ENCODE assay signal across 8 cellular contexts in the genomic region with DNA sequence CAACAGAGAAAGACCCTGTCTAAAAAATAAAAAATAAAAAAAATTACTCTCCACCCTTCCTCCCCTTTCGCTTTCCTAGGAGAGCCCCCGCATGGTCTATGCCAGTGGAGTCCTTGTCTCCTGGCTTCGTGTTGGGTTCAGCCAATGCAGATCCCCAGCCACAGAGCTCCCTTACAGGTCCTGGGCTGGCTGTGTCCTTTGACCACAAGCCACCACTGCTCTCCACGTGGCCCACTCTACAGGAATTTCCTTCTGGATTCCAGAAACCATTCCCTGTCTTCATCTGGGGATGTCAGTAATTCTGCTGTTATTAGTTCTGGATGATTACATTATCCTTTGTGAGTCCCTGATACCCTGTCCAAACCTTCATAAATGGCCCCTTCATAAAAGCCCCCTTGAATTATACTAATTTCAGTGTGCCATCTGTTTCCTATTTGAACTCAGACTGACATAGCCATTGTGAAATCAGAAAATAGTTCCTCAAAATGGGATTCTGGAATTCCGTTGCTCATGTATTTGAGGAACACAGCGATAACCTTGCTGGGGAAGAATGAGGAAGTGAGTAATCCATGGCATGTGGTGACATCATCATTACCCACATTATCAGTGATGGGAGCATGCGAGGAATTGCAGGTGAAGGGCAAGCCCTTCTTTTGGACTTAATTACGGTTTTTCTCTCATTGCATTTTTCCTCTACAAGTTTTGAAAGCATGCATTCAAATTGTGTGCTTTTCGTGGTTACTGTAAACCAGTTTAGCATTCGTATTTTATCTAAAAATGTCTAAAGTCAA. TPM values are rescaled to one million over a fixed set of nuclear protein-coding genes. Genes with fewer than 3 reads are reported as not detected.
A peak's percentile ranks its signal among the peaks of the same experiment; 100 is the strongest.
DNase-seq lines count a peak whose midpoint lies in the region; ATAC-seq, FAIRE-seq and TF ChIP-seq lines count a peak whose summit lies in the region.
"Not testable (repeated sequence)": the region's sequence is repeated elsewhere in the genome, so short reads cannot be mapped to it uniquely, and the experiment has no call there.
"Had no signal": no experiment of that assay in that cellular context is flagged by ENCODE, and none has a peak within 500 bp of the region (broad histone marks: within the 10 kb centered on the region; RNA-seq: fewer than 3 reads in every experiment).

No MANE protein-coding gene starts in this region.

- WGBS in H1 (ENCODE audit: extremely low coverage in 1 of 2, insufficient coverage in 1 of 2, insufficient read length in 1 of 2, insufficient replicate concordance in 2 of 2, low coverage in 1 of 2, low lambda C conversion rate in 2 of 2, missing lambda C conversion rate in 1 of 2), 2 experiments, result 82% methylated on average over 9 of the region's 10 CpGs; no CpG with 5 or more reads in 1 of the 2 experiments

- H3K23me2 ChIP-seq in H1 (ENCODE audit: low read depth, low read length), result not testable (repeated sequence)

- H3K4me2 ChIP-seq in PC-3 (ENCODE audit: low read length), result peak overlapping the region; percentile 14; the same call in 1 of the 2 replicates
- not testable (repeated sequence) for H3K4me2 ChIP-seq in H1 (ENCODE audit: insufficient read depth in 1 of 2, low read depth in 2 of 2, low read length in 2 of 2)

- not testable (repeated sequence) for H3K56ac ChIP-seq in H1 (replicated peaks; ENCODE audit: insufficient read length, low read depth, low read length)

- peak overlapping the region; percentile 60; the same call in 1 of the 2 replicates for H2BK12ac ChIP-seq in H1 (ENCODE audit: low read depth, low read length)

- H3K79me1 ChIP-seq in H1 (ENCODE audit: low read depth, low read length), result not testable (repeated sequence)

- not testable (repeated sequence) for H4K5ac ChIP-seq in H1 (ENCODE audit: insufficient read length, low read depth, low read length)

- not testable (repeated sequence) for H3K4me1 Mint-ChIP-seq in activated T-cell treated with anti-CD3 and anti-CD28 coated beads, Interleukin-2, amount 50 U/mL, for 72 hours (ENCODE audit: low read depth)

- H3F3A ChIP-seq in PC-3 (ENCODE audit: low read length, unreplicated experiment), result not testable (repeated sequence)

- H3K27ac ChIP-seq in PC-3 (ENCODE audit: low read length), result peak overlapping the region; percentile 62
- H3K27ac ChIP-seq in H1 (ENCODE audit: low read depth, low read length), result not testable (repeated sequence)

- H3K9me3 ChIP-seq in PC-3 (ENCODE audit: low read length); H1 (ENCODE audit: insufficient read depth in 2 of 2, low read depth in 1 of 2, low read length in 1 of 2); mucosa of descending colon: not testable (repeated sequence)

- H3K27me3 Mint-ChIP-seq in activated T-cell treated with anti-CD3 and anti-CD28 coated beads, Interleukin-2, amount 50 U/mL, for 72 hours (ENCODE audit: low read depth), result peaks cover 12% of the 10 kb centered on the region

- H3K4me3 Mint-ChIP-seq in activated T-cell treated with anti-CD3 and anti-CD28 coated beads, Interleukin-2, amount 50 U/mL, for 72 hours, result not testable (repeated sequence)

- H3K79me2 ChIP-seq in PC-3 (ENCODE audit: low read length); H1 (ENCODE audit: control insufficient read depth in 1 of 2, insufficient read depth in 2 of 2, low read length in 2 of 2): not testable (repeated sequence)

- not testable (repeated sequence) for H2AK5ac ChIP-seq in H1 (ENCODE audit: low read depth, low read length)

- intact Hi-C loops in PC-3 (cut with micrococcal nuclease), result loop anchor here (2.0 kb wide), 1 partner anchor 21 kb away; no protein-coding TSS in a partner anchor
- intact Hi-C loops in mucosa of descending colon (cut with DNase I, micrococcal nuclease), result not testable (repeated sequence)

- not testable (repeated sequence) for H3K9ac ChIP-seq in PC-3 (ENCODE audit: low read length); H1 (replicated peaks in 1 of 4; ENCODE audit: extremely low read depth in 1 of 4, low read depth in 3 of 4, low read length in 3 of 4)

- H4K8ac ChIP-seq in H1 (ENCODE audit: extremely low read depth, insufficient read depth, low read length), result not testable (repeated sequence)

- H3K4me3 ChIP-seq in PC-3 (ENCODE audit: low read length); H1 (ENCODE audit: extremely low read depth in 1 of 4, insufficient read depth in 2 of 4, low read depth in 3 of 4, low read length in 4 of 4); mucosa of descending colon: not testable (repeated sequence)

- H3K4me1 ChIP-seq in PC-3 (ENCODE audit: insufficient read depth, low read length), result peaks cover 64% of the 10 kb centered on the region
- not testable (repeated sequence) for H3K4me1 ChIP-seq in H1 (replicated peaks in 1 of 4; ENCODE audit: control insufficient read depth in 3 of 4, insufficient read depth in 4 of 4, low read length in 3 of 4); mucosa of descending colon (ENCODE audit: low read depth)

- H3K36me3 ChIP-seq in PC-3 (ENCODE audit: low read depth, low read length); H1 (ENCODE audit: control insufficient read depth in 2 of 4, insufficient read depth in 4 of 4, low read length in 3 of 4); mucosa of descending colon (ENCODE audit: low read depth): not testable (repeated sequence)

- not testable (repeated sequence) for H3K18ac ChIP-seq in H1 (ENCODE audit: extremely low read depth, low read length)

- FAIRE-seq in H1 (lab: Jason Lieb, UNC), result peak; percentile 87

- peak overlapping the region; percentile 38 for H3K27ac Mint-ChIP-seq in activated T-cell treated with anti-CD3 and anti-CD28 coated beads, Interleukin-2, amount 50 U/mL, for 72 hours

- H2BK20ac ChIP-seq in H1 (ENCODE audit: low read length), result not testable (repeated sequence)

- TF ChIP-seq EP300 in H1 (IDR thresholded peaks at IDR 0.05; ENCODE audit: borderline replicate concordance in 1 of 2, low read depth in 2 of 2, low read length in 2 of 2), result not testable (repeated sequence)

- TF ChIP-seq RAD21 in H1 (IDR thresholded peaks at IDR 0.05 in 1 of 2, conservative IDR thresholded peaks at IDR 0.05 in 1 of 2; ENCODE audit: low read depth in 2 of 2, low read length in 2 of 2), result not testable (repeated sequence)

- H3K27me3 ChIP-seq in PC-3 (ENCODE audit: low read length); H1 (replicated peaks in 1 of 4; ENCODE audit: control insufficient read depth in 3 of 4, extremely low read depth in 1 of 4, insufficient read depth in 3 of 4, low read length in 3 of 4): not testable (repeated sequence)

- TF ChIP-seq CTCF in PC-3 (conservative IDR thresholded peaks at IDR 0.05; ENCODE audit: low read depth, low read length); H1 (IDR thresholded peaks at IDR 0.05; ENCODE audit: control extremely low read depth in 1 of 3, insufficient read depth in 1 of 3, low read depth in 1 of 3, low read length in 3 of 3); mucosa of descending colon (IDR thresholded peaks at IDR 0.05): not testable (repeated sequence)

- BruUV-seq in PC-3 (replicated peaks; lab: Mats Ljungman, UMichigan), result not testable (repeated sequence)

- H4K20me1 ChIP-seq in PC-3 (ENCODE audit: low read length); H1 (replicated peaks in 1 of 2; ENCODE audit: control insufficient read depth in 1 of 2, insufficient read depth in 2 of 2, low read length in 2 of 2): not testable (repeated sequence)

- H2BK5ac ChIP-seq in H1 (ENCODE audit: low read depth, low read length), result not testable (repeated sequence)

- not testable (repeated sequence) for TF ChIP-seq POLR2A in H1 (IDR thresholded peaks at IDR 0.05; ENCODE audit: control extremely low read depth in 1 of 2, low read depth in 2 of 2, low read length in 2 of 2)

- CTCF ChIA-PET in PC-3 (lab: Charles Lee); H1 (lab: Charles Lee; ENCODE audit: partially characterized antibody): not testable (repeated sequence)

- H2AFZ ChIP-seq in PC-3 (ENCODE audit: low read length); H1 (ENCODE audit: low read length): not testable (repeated sequence)

- H3K36me3 Mint-ChIP-seq in activated T-cell treated with anti-CD3 and anti-CD28 coated beads, Interleukin-2, amount 50 U/mL, for 72 hours (ENCODE audit: insufficient read depth in 2 of 2), result not testable (repeated sequence)

- not testable (repeated sequence) for H2BK15ac ChIP-seq in H1 (ENCODE audit: low read length)

- DNase-seq in DMS53 (lab: John Stamatoyannopoulos, UW) (peak; percentile 63), HK-2 (ENCODE audit: unreplicated experiment) (peak; percentile 69), PC-3 (peak; percentile 75), iris pigment epithelial cell (ENCODE audit: low read depth) (peak; percentile 37)
- DNase-seq in activated T-cell treated with anti-CD3 and anti-CD28 coated beads, Interleukin-2, amount 50 U/mL, for 72 hours; H1 (ENCODE audit: low read depth in 1 of 2, low spot score in 2 of 2); mucosa of descending colon: not testable (repeated sequence)

- ATAC-seq in PC-3 (peak; percentile 67), mucosa of descending colon (peak; percentile 74)
- ATAC-seq in activated T-cell treated with anti-CD3 and anti-CD28 coated beads, Interleukin-2, amount 50 U/mL, for 72 hours (replicated peaks in 1 of 2), result not testable (repeated sequence)

- POLR2A ChIA-PET in PC-3 (lab: Charles Lee; ENCODE audit: unreplicated experiment); H1 (lab: Charles Lee; ENCODE audit: partially characterized antibody): not testable (repeated sequence)

- not testable (repeated sequence) for H3K9me3 Mint-ChIP-seq in activated T-cell treated with anti-CD3 and anti-CD28 coated beads, Interleukin-2, amount 50 U/mL, for 72 hours

- H3K9me2 ChIP-seq in PC-3 (replicated peaks; ENCODE audit: low read length), result not testable (repeated sequence)

- H3K23ac ChIP-seq in H1 (ENCODE audit: insufficient read length), result not testable (repeated sequence)

- H4K91ac ChIP-seq in H1 (replicated peaks; ENCODE audit: insufficient read length, low read length), result not testable (repeated sequence)

- H2BK120ac ChIP-seq in H1 (replicated peaks; ENCODE audit: low read depth, low read length), result not testable (repeated sequence)

- not testable (repeated sequence) for H3K4ac ChIP-seq in H1 (replicated peaks; ENCODE audit: insufficient read length, low read depth, low read length)

- not testable (repeated sequence) for H3K14ac ChIP-seq in H1 (ENCODE audit: insufficient read length)

RNA-seq across cellular contexts. Expression of gene HYI, which starts 22.1 kb away (rescaled TPM):
- total RNA-seq in PC-3 (2014; rRNA removed) (87.1 and 89.8 TPM in 2 replicates), mucosa of descending colon (10 to 100 TPM; 41.8 to 85.0 (median 79.3) TPM)
- 10 to 100 TPM in 1 of 2 donors, 1 to 10 TPM in 1; 9.9 to 10.6 TPM for total RNA-seq in activated T-cell treated with anti-CD3 and anti-CD28 coated beads, Interleukin-2, amount 50 U/mL, for 72 hours
- total RNA-seq in H1 (2021; fragmentation: NEBNext Ultra II Directional; extraction: Animal tissue kit (Norgen Biotek cat#: 25700)), result 17.0 and 17.7 TPM in 2 replicates
- polyA plus RNA-seq in H1 (2011; rRNA removed), result 14.4 and 21.8 TPM in 2 replicates
- 19.0 TPM for polyA plus RNA-seq in H1 (2011; cell fraction: cytosol; rRNA removed)
- 61.7 TPM for polyA plus RNA-seq in H1 (2011; cell fraction: nucleus; rRNA removed)
- polyA plus RNA-seq in H1 (2012, experiment 1 of 2), result 17.4 to 26.8 TPM (median 22.2 TPM) in 4 replicates
- polyA plus RNA-seq in H1 (2012, experiment 2 of 2), result 13.2 TPM
- 9.6 TPM for polyA plus RNA-seq in H1 (2013, experiment 1 of 2)
- 10.0 TPM for polyA plus RNA-seq in H1 (2013, experiment 2 of 2)
- polyA minus RNA-seq in H1 (2011; rRNA and poly(A)+ RNA removed), result 4.2 and 8.0 TPM in 2 replicates
- polyA minus RNA-seq in H1 (2011; cell fraction: cytosol; rRNA and poly(A)+ RNA removed), result 10.1 TPM
- polyA minus RNA-seq in H1 (2011; cell fraction: nucleus; rRNA and poly(A)+ RNA removed), result 19.7 TPM

RNA-seq across cellular contexts. Expression of gene PTPRF, which starts 54.9 kb away (rescaled TPM):
- total RNA-seq in PC-3 (2014; rRNA removed) (67.4 and 100 TPM in 2 replicates), mucosa of descending colon (100 to 1,000 TPM; 355 to 752 (median 384) TPM)
- 1 to 10 TPM; 2.2 to 6.2 TPM for total RNA-seq in activated T-cell treated with anti-CD3 and anti-CD28 coated beads, Interleukin-2, amount 50 U/mL, for 72 hours
- total RNA-seq in H1 (2021; fragmentation: NEBNext Ultra II Directional; extraction: Animal tissue kit (Norgen Biotek cat#: 25700)), result 221 and 231 TPM in 2 replicates
- 136 and 174 TPM in 2 replicates for polyA plus RNA-seq in H1 (2011; rRNA removed)
- polyA plus RNA-seq in H1 (2011; cell fraction: cytosol; rRNA removed), result 128 TPM
- 286 TPM for polyA plus RNA-seq in H1 (2011; cell fraction: nucleus; rRNA removed)
- 142 to 208 TPM (median 171 TPM) in 4 replicates for polyA plus RNA-seq in H1 (2012, experiment 1 of 2)
- polyA plus RNA-seq in H1 (2012, experiment 2 of 2), result 95.7 TPM
- polyA plus RNA-seq in H1 (2013, experiment 1 of 2), result 171 TPM
- 161 TPM for polyA plus RNA-seq in H1 (2013, experiment 2 of 2)
- polyA minus RNA-seq in H1 (2011; rRNA and poly(A)+ RNA removed), result 365 and 371 TPM in 2 replicates
- polyA minus RNA-seq in H1 (2011; cell fraction: cytosol; rRNA and poly(A)+ RNA removed), result 155 TPM
- polyA minus RNA-seq in H1 (2011; cell fraction: nucleus; rRNA and poly(A)+ RNA removed), result 141 TPM
- polyA plus RNA-seq: naive thymus-derived CD8-positive, alpha-beta T cell had no signal
